In genomic region chr4:139530833-139531427, GRCh38 we compare ENCODE assay signal across 8 cellular contexts. TPM values are rescaled to one million over a fixed set of nuclear protein-coding genes. Genes with fewer than 3 reads are reported as not detected.
A peak's percentile ranks its signal among the peaks of the same experiment; 100 is the strongest.
DNase-seq lines count a peak whose midpoint lies in the region; ATAC-seq and FAIRE-seq lines count a peak whose summit lies in the region.

No MANE protein-coding gene starts in this region.

- peaks cover 3% of the 10 kb centered on the region for H3K36me3 Mint-ChIP-seq in T-helper 17 cell (ENCODE audit: low read depth)

- no peaks in the 10 kb centered on the region for H3K27me3 Mint-ChIP-seq in T-helper 17 cell

- no peak overlapping the region for H3K27ac Mint-ChIP-seq in T-helper 17 cell

- ATAC-seq in HG03460 (IDR thresholded peaks at IDR 0.05; ENCODE audit: unreplicated experiment) (peak; percentile 53), T-helper 17 cell (peak; percentile 80), HG03280 (IDR thresholded peaks at IDR 0.05; ENCODE audit: unreplicated experiment) (no peak)

- no peaks in the 10 kb centered on the region for H3K9me3 ChIP-seq in T-helper 17 cell (ENCODE audit: control insufficient read depth, low read length, poor library complexity, severe bottlenecking)

- FAIRE-seq in islet of Langerhans (lab: Jason Lieb, UNC) = peak; percentile 64

- peaks cover 12% of the 10 kb centered on the region for H3K4me1 Mint-ChIP-seq in T-helper 17 cell

- DNase-seq in NCI-H1436 (lab: John Stamatoyannopoulos, UW) (peak; percentile 12), NCI-H1436 treated with DMSO at 0.1 percent for 48 hours (lab: John Stamatoyannopoulos, UW) (no peak), T-helper 17 cell (peak; percentile 17 to 59 (median 24)), astrocyte of the hippocampus (ENCODE audit: low read depth, low spot score) (peak; percentile 62)
- DNase-seq in stimulated activated CD4-positive, alpha-beta T cell treated with anti-CD3 and anti-CD28 coated beads, Interleukin-4, amount 100 ng/mL, for 4 hours = peak; percentile 29 to 44

- no peak overlapping the region for H3K4me3 Mint-ChIP-seq in T-helper 17 cell

RNA-seq across cellular contexts. Expression of gene SETD7, which starts 25.1 kb away (rescaled TPM):
- 10 to 100 TPM; 29.7 to 37.9 TPM for total RNA-seq in T-helper 17 cell
